Comparison of ENCODE assay signal across 35 cellular contexts in the genomic region with DNA sequence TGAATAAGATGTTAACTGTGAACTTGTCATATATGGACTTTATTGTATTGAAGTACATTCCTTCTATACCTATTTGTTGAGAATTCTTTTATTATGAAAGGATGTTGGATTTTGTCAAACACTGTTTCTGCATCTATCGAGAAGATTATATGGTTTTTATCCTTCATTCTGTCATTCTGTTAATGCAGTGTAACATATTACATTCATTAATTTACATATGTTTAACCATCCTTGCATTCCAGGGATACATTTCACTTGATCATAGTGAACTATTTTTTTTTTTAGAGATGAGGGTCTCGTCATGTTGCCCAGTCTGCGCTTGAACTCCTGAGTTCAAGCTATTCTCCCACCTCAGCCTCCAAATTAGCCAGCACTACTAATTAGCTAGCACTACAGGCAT. TPM values are rescaled to one million over a fixed set of nuclear protein-coding genes. Genes with fewer than 3 reads are reported as not detected.
"Had no signal": no experiment of that assay in that cellular context is flagged by ENCODE, and none has a peak within 500 bp of the region (broad histone marks: within the 10 kb centered on the region; RNA-seq: fewer than 3 reads in every experiment).

No MANE protein-coding gene starts in this region.

- H3K27me3 Mint-ChIP-seq: activated CD4-positive, alpha-beta memory T cell treated with anti-CD3 and anti-CD28 coated beads, Interleukin-2, amount 10 ng/mL, durations not matched to agents 7 days and 5 days; activated CD8-positive, alpha-beta memory T cell treated with anti-CD3 and anti-CD28 coated beads, Interleukin-2, amount 10 ng/mL, durations not matched to agents 7 days and 5 days; activated naive CD8-positive, alpha-beta T cell; activated naive CD8-positive, alpha-beta T cell treated with anti-CD3 and anti-CD28 coated beads, Interleukin-2, amount 50 U/mL, for 24 hours had no signal

- DNase-seq: activated CD4-positive, alpha-beta memory T cell treated with anti-CD3 and anti-CD28 coated beads, Interleukin-2, amount 10 ng/mL, durations not matched to agents 7 days and 5 days; activated CD4-positive, alpha-beta T cell treated with anti-CD3 and anti-CD28 coated beads, Interleukin-2, amount 50 U/mL, for 1 hour; activated CD8-positive, alpha-beta memory T cell treated with anti-CD3 and anti-CD28 coated beads for 24 hours; activated CD8-positive, alpha-beta memory T cell treated with anti-CD3 and anti-CD28 coated beads, Interleukin-2, amount 10 ng/mL, durations not matched to agents 7 days and 5 days; activated CD8-positive, alpha-beta memory T cell treated with anti-CD3 and anti-CD28 coated beads, Interleukin-2, amount 50 U/mL, for 48 hours; activated effector memory CD4-positive, alpha-beta T cell treated with Interleukin-2 at 50 U/mL for 16 hours; activated naive CD4-positive, alpha-beta T cell treated with anti-CD3 and anti-CD28 coated beads, Interleukin-2, amount 10 ng/mL, durations not matched to agents 7 days and 5 days; activated naive CD8-positive, alpha-beta T cell treated with anti-CD3 and anti-CD28 coated beads, Interleukin-2, amount 50 U/mL, for 24 hours; activated T-cell treated with anti-CD3 and anti-CD28 coated beads, Interleukin-2, amount 50 U/mL, for 48 hours; amniotic stem cell; aorta; Kasumi-1; KG1; MG63; MV-4-11; NCI-H1092; NCI-H1436 treated with DMSO at 0.1 percent for 48 hours; NCI-H187; NCI-H2029 treated with DMSO at 0.1 percent for 48 hours; NCI-H2107; NCI-H2171; NCI-H510A; NCI-H526; NCI-H748 treated with DMSO at 0.1 percent for 48 hours; NK-92 treated with Interleukin-12 subunit alpha and Interleukin-12 subunit beta, amount 100 ng/mL, for 24 hours; PC-3; Peyer's patch; RPMI8226; SHP77 treated with DMSO at 0.1 percent for 48 hours; SK-N-SH had no signal

- H3K27ac ChIP-seq: cardiac muscle cell, Peyer's patch, SJSA1 had no signal

- H3K4me1 ChIP-seq: Peyer's patch had no signal

- H3K27me3 ChIP-seq: cardiac muscle cell, MG63, Peyer's patch, SJSA1 had no signal

- H3K4me2 ChIP-seq: SK-N-SH had no signal

- H3K36me3 Mint-ChIP-seq: activated naive CD4-positive, alpha-beta T cell treated with anti-CD3 and anti-CD28 coated beads, Interleukin-2, amount 10 ng/mL, durations not matched to agents 7 days and 5 days had no signal

- H3K4me3 Mint-ChIP-seq: activated CD4-positive, alpha-beta memory T cell treated with anti-CD3 and anti-CD28 coated beads, Interleukin-2, amount 10 ng/mL, durations not matched to agents 7 days and 5 days; activated CD8-positive, alpha-beta memory T cell treated with anti-CD3 and anti-CD28 coated beads, Interleukin-2, amount 10 ng/mL, durations not matched to agents 7 days and 5 days; activated naive CD4-positive, alpha-beta T cell treated with anti-CD3 and anti-CD28 coated beads, Interleukin-2, amount 10 ng/mL, durations not matched to agents 7 days and 5 days; activated naive CD8-positive, alpha-beta T cell; activated naive CD8-positive, alpha-beta T cell treated with anti-CD3 and anti-CD28 coated beads, Interleukin-2, amount 50 U/mL, for 24 hours; T-helper 1 cell treated with Interleukin-12 subunit alpha and Interleukin-12 subunit beta and Interleukin-4 antibody, amounts not matched to agents 30 μg/mL and 1 μg/mL, for 36 hours; T-helper 2 cell treated with Interferon-gamma antibody and Interleukin-4, amounts not matched to agents 5 μg/mL and 100 μg/mL, for 36 hours had no signal

- H3K36me3 ChIP-seq: cardiac muscle cell, MG63, Peyer's patch, SJSA1 had no signal

- H3K27ac Mint-ChIP-seq: activated CD4-positive, alpha-beta memory T cell treated with anti-CD3 and anti-CD28 coated beads, Interleukin-2, amount 10 ng/mL, durations not matched to agents 7 days and 5 days; activated CD8-positive, alpha-beta memory T cell treated with anti-CD3 and anti-CD28 coated beads, Interleukin-2, amount 10 ng/mL, durations not matched to agents 7 days and 5 days; activated naive CD4-positive, alpha-beta T cell treated with anti-CD3 and anti-CD28 coated beads, Interleukin-2, amount 10 ng/mL, durations not matched to agents 7 days and 5 days; activated naive CD8-positive, alpha-beta T cell; activated naive CD8-positive, alpha-beta T cell treated with anti-CD3 and anti-CD28 coated beads, Interleukin-2, amount 50 U/mL, for 24 hours; T-helper 2 cell treated with Interferon-gamma antibody and Interleukin-4, amounts not matched to agents 5 μg/mL and 100 μg/mL, for 36 hours had no signal

- ATAC-seq: activated CD8-positive, alpha-beta memory T cell treated with anti-CD3 and anti-CD28 coated beads, Interleukin-2, amount 10 ng/mL, durations not matched to agents 7 days and 5 days; activated naive CD8-positive, alpha-beta T cell treated with anti-CD3 and anti-CD28 coated beads, Interleukin-2, amount 50 U/mL, for 24 hours had no signal

- H3K9ac ChIP-seq: SK-N-SH had no signal

- H3K4me3 ChIP-seq: cardiac muscle cell, MG63, Peyer's patch, SJSA1 had no signal

- H3K9me3 ChIP-seq: Peyer's patch, SJSA1 had no signal

RNA-seq across cellular contexts. Expression of a gene that starts 54.5 kb away (rescaled TPM):
- total RNA-seq: cardiac muscle cell had no signal
